Comparison of ENCODE assay signal across 12 cellular contexts in the genomic region with DNA sequence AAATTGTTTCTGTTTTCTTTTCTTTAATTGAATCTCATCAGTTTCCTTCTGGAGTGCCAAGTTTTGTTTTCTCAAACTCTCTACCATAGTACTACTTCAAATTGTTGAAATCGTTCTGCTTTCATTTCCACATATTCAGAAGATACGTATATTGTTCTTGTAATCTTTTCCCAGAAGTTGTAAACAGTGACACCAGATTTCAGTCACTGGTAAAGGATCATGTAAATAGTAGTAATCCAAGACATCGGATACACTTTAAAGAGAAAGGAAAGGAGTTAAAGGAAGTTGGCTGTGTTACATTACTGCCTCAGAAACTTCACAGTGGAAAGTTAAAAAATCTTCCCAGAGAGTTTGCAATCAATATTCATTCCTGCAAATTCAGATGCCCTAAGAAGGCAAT.
DNase-seq lines count a peak whose midpoint lies in the region; ATAC-seq and TF ChIP-seq lines count a peak whose summit lies in the region.
"Had no signal": no experiment of that assay in that cellular context is flagged by ENCODE, and none has a peak within 500 bp of the region (broad histone marks: within the 10 kb centered on the region; RNA-seq: fewer than 3 reads in every experiment).

No MANE protein-coding gene starts in this region.

- peak; percentile 39 for ATAC-seq in left lung
- no peak for ATAC-seq in CD8-positive, alpha-beta T cell
- ATAC-seq in activated CD4-positive, alpha-beta T cell treated with anti-CD3 and anti-CD28 coated beads for 36 hours = no peak

- H3K27me3 ChIP-seq in left lung (no peaks in the 10 kb centered on the region), subcutaneous abdominal adipose tissue (ENCODE audit: control insufficient read depth in 5 of 5, insufficient read depth in 4 of 5, low read length in 5 of 5) (no peaks in the 10 kb centered on the region)
- H3K27me3 ChIP-seq in CD8-positive, alpha-beta T cell (ENCODE audit: insufficient read depth, low read length) = no peaks in the 10 kb centered on the region
- H3K27me3 ChIP-seq: neutrophil had no signal

- peak overlapping the region in 3 of 5 experiments; percentile 45 to 76 (median 73) for H3K4me3 Mint-ChIP-seq in brain
- no peak overlapping the region for H3K4me3 Mint-ChIP-seq in CD8-positive, alpha-beta T cell
- H3K4me3 Mint-ChIP-seq in activated CD4-positive, alpha-beta T cell treated with anti-CD3 and anti-CD28 coated beads for 36 hours = no peak overlapping the region

- H3K36me3 Mint-ChIP-seq in brain = peaks cover 14% of the 10 kb centered on the region
- no peaks in the 10 kb centered on the region for H3K36me3 Mint-ChIP-seq in CD8-positive, alpha-beta T cell
- no peaks in the 10 kb centered on the region for H3K36me3 Mint-ChIP-seq in activated CD4-positive, alpha-beta T cell treated with anti-CD3 and anti-CD28 coated beads for 36 hours (ENCODE audit: low read depth)

- H3K9ac ChIP-seq in subcutaneous abdominal adipose tissue (ENCODE audit: low read length in 5 of 5) = peak overlapping the region in 3 of 5 donors; percentile 1 to 70 (median 58)
- H3K9ac ChIP-seq: SK-N-SH had no signal

- DNase-seq in H4 (ENCODE audit: low spot score) = peak; percentile 56
- no peak for DNase-seq in left lung
- DNase-seq in CD8-positive, alpha-beta T cell = no peak
- no peak for DNase-seq in activated CD4-positive, alpha-beta T cell treated with anti-CD3 and anti-CD28 coated beads for 36 hours
- DNase-seq in activated CD4-positive, alpha-beta T cell treated with anti-CD3 and anti-CD28 coated beads for 4 hours = no peak
- DNase-seq in stimulated activated CD4-positive, alpha-beta T cell treated with anti-CD3 and anti-CD28 coated beads, Interleukin-2, amount 100 ng/mL, for 48 hours = no peak
- DNase-seq: activated CD4-positive, alpha-beta T cell treated with anti-CD3 and anti-CD28 coated beads for 48 hours; SK-N-SH; trophoblast cell had no signal

- peaks cover 0 to 11% of the 10 kb centered on the region in 2 donors for H3K36me3 ChIP-seq in left lung
- peaks cover 0 to 2% (median 0%) of the 10 kb centered on the region in 5 donors for H3K36me3 ChIP-seq in subcutaneous abdominal adipose tissue (ENCODE audit: control insufficient read depth in 5 of 5, insufficient read depth in 5 of 5, low read length in 5 of 5)
- H3K36me3 ChIP-seq in CD8-positive, alpha-beta T cell (ENCODE audit: insufficient read depth, low read length) = no peaks in the 10 kb centered on the region
- H3K36me3 ChIP-seq: neutrophil had no signal

- H3K27me3 Mint-ChIP-seq in brain = no peaks in the 10 kb centered on the region
- H3K27me3 Mint-ChIP-seq in CD8-positive, alpha-beta T cell (ENCODE audit: low read depth) = no peaks in the 10 kb centered on the region
- H3K27me3 Mint-ChIP-seq in activated CD4-positive, alpha-beta T cell treated with anti-CD3 and anti-CD28 coated beads for 36 hours = no peaks in the 10 kb centered on the region

- no peak for TF ChIP-seq CTCF in brain (conservative IDR thresholded peaks at IDR 0.05)
- TF ChIP-seq CTCF in left lung (IDR thresholded peaks at IDR 0.05) = no peak
- TF ChIP-seq CTCF in CD8-positive, alpha-beta T cell (IDR thresholded peaks at IDR 0.05) = no peak

- CTCF ChIA-PET in CD8-positive, alpha-beta T cell (lab: Charles Lee) = no interaction called here
- CTCF ChIA-PET in activated CD4-positive, alpha-beta T cell treated with anti-CD3 and anti-CD28 coated beads for 36 hours (lab: Charles Lee) = no interaction called here

- peaks cover 75% of the 10 kb centered on the region for H3K4me1 Mint-ChIP-seq in brain
- H3K4me1 Mint-ChIP-seq in CD8-positive, alpha-beta T cell (ENCODE audit: low read depth) = peaks cover 18% of the 10 kb centered on the region
- H3K4me1 Mint-ChIP-seq in activated CD4-positive, alpha-beta T cell treated with anti-CD3 and anti-CD28 coated beads for 36 hours = peaks cover 15% of the 10 kb centered on the region

- intact Hi-C loops in left lung (cut with DNase I) = no loop called here
- intact Hi-C loops in CD8-positive, alpha-beta T cell (cut with DNase I, micrococcal nuclease) = no loop called here
- intact Hi-C loops in activated CD4-positive, alpha-beta T cell treated with anti-CD3 and anti-CD28 coated beads for 36 hours (cut with DNase I, micrococcal nuclease) = no loop called here

- H3K4me3 ChIP-seq in left lung (no peak overlapping the region), subcutaneous abdominal adipose tissue (ENCODE audit: low read depth in 1 of 5, low read length in 5 of 5) (peak overlapping the region in 1 of 5 donors; percentile 1)
- no peak overlapping the region for H3K4me3 ChIP-seq in CD8-positive, alpha-beta T cell (ENCODE audit: low read depth, low read length)

- H3K9me3 ChIP-seq in left lung (no peaks in the 10 kb centered on the region), subcutaneous abdominal adipose tissue (ENCODE audit: control insufficient read depth in 5 of 5, low read length in 5 of 5) (no peaks in the 10 kb centered on the region)
- H3K9me3 ChIP-seq in CD8-positive, alpha-beta T cell (ENCODE audit: low read length) = no peaks in the 10 kb centered on the region
- H3K9me3 ChIP-seq: neutrophil, SK-N-SH had no signal

- H3K4me1 ChIP-seq in left lung = peaks cover 35 to 83% of the 10 kb centered on the region in 2 donors
- peaks cover 13 to 79% (median 65%) of the 10 kb centered on the region in 5 donors for H3K4me1 ChIP-seq in subcutaneous abdominal adipose tissue (ENCODE audit: control insufficient read depth in 5 of 5, insufficient read depth in 5 of 5, low read length in 5 of 5)
- H3K4me1 ChIP-seq in CD8-positive, alpha-beta T cell (ENCODE audit: insufficient read depth, low read length) = peaks cover 13% of the 10 kb centered on the region

- no peaks in the 10 kb centered on the region for H3K9me3 Mint-ChIP-seq in brain
- no peaks in the 10 kb centered on the region for H3K9me3 Mint-ChIP-seq in CD8-positive, alpha-beta T cell
- no peaks in the 10 kb centered on the region for H3K9me3 Mint-ChIP-seq in activated CD4-positive, alpha-beta T cell treated with anti-CD3 and anti-CD28 coated beads for 36 hours (ENCODE audit: low read depth)

- peak overlapping the region in 4 of 5 experiments; percentile 9 to 92 (median 80) for H3K27ac Mint-ChIP-seq in brain
- H3K27ac Mint-ChIP-seq in CD8-positive, alpha-beta T cell = no peak overlapping the region
- H3K27ac Mint-ChIP-seq in activated CD4-positive, alpha-beta T cell treated with anti-CD3 and anti-CD28 coated beads for 36 hours = no peak overlapping the region

- H3K27ac ChIP-seq in left lung (peak overlapping the region; percentile 46 to 77), subcutaneous abdominal adipose tissue (ENCODE audit: low read depth, low read length) (peak overlapping the region; percentile 89)
- H3K27ac ChIP-seq in CD8-positive, alpha-beta T cell (ENCODE audit: low read depth, low read length) = no peak overlapping the region
- H3K27ac ChIP-seq: neutrophil had no signal

- POLR2A ChIA-PET in CD8-positive, alpha-beta T cell (lab: Charles Lee) = no interaction called here
- POLR2A ChIA-PET in activated CD4-positive, alpha-beta T cell treated with anti-CD3 and anti-CD28 coated beads for 36 hours (lab: Charles Lee) = no interaction called here

Comparison
In these comparisons a context has a peak if more than half of its experiments do, and no peak if none do; other contexts are left out.
1. H3K27ac Mint-ChIP-seq: peak in brain (4 of 5); none in CD8-positive, alpha-beta T cell (single experiment) and activated CD4-positive, alpha-beta T cell treated with anti-CD3 and anti-CD28 coated beads for 36 hours (single experiment).
2. H3K4me3 Mint-ChIP-seq: peak in brain (3 of 5); none in CD8-positive, alpha-beta T cell (single experiment) and activated CD4-positive, alpha-beta T cell treated with anti-CD3 and anti-CD28 coated beads for 36 hours (single experiment).